ENCODE assay signal across 8 cellular contexts in genomic region chr2:196274387-196274809, GRCh38.
DNase-seq lines count a peak whose midpoint lies in the region; ATAC-seq and TF ChIP-seq lines count a peak whose summit lies in the region.

No MANE protein-coding gene starts in this region.

- peak overlapping the region; percentile 89 to 96 (median 92) for H3K27ac Mint-ChIP-seq in naive thymus-derived CD8-positive, alpha-beta T cell
- no peak overlapping the region for H3K27ac Mint-ChIP-seq in progenitor cell of endocrine pancreas

- peak; percentile 49 for ATAC-seq in GM21390 (IDR thresholded peaks at IDR 0.05; ENCODE audit: unreplicated experiment)
- ATAC-seq in naive thymus-derived CD8-positive, alpha-beta T cell = peak; percentile 82 to 84

- peak; percentile 72 for DNase-seq in DMS79 treated with DMSO at 0.1 percent for 48 hours (lab: John Stamatoyannopoulos, UW)
- DNase-seq in NCI-H1105 treated with DMSO at 0.1 percent for 48 hours (lab: John Stamatoyannopoulos, UW) = peak; percentile 96
- peak; percentile 32 for DNase-seq in amniotic stem cell (lab: John Stamatoyannopoulos, UW)
- peak in 6 of 10 donors; percentile 25 to 52 (median 46) for DNase-seq in naive thymus-derived CD8-positive, alpha-beta T cell
- no peak for DNase-seq in T1000 (lab: John Stamatoyannopoulos, UW)
- DNase-seq in SHP77 treated with DMSO at 0.1 percent for 48 hours (lab: John Stamatoyannopoulos, UW) = no peak
- no peak for DNase-seq in progenitor cell of endocrine pancreas (ENCODE audit: low spot score, unreplicated experiment)

- POLR2A ChIA-PET in naive thymus-derived CD8-positive, alpha-beta T cell (lab: Charles Lee) = interaction anchor here (0.6 to 3.7 kb wide), 10 partner anchors 33 to 161 kb away, joined by 3 to 27 read pairs (median 4); partner anchors contain the start of gene STK17B

- peaks cover 29 to 64% (median 49%) of the 10 kb centered on the region in 4 donors for H3K4me1 Mint-ChIP-seq in naive thymus-derived CD8-positive, alpha-beta T cell
- H3K4me1 Mint-ChIP-seq in progenitor cell of endocrine pancreas (ENCODE audit: low read depth) = peaks cover 24% of the 10 kb centered on the region

- H3K4me3 Mint-ChIP-seq in naive thymus-derived CD8-positive, alpha-beta T cell = peak overlapping the region; percentile 29 to 83 (median 56)
- no peak overlapping the region for H3K4me3 Mint-ChIP-seq in progenitor cell of endocrine pancreas (ENCODE audit: low read depth)

- no peak for TF ChIP-seq CTCF in progenitor cell of endocrine pancreas (IDR thresholded peaks at IDR 0.05; ENCODE audit: unreplicated experiment)

- no peaks in the 10 kb centered on the region for H3K27me3 Mint-ChIP-seq in naive thymus-derived CD8-positive, alpha-beta T cell
- H3K27me3 Mint-ChIP-seq in progenitor cell of endocrine pancreas = no peaks in the 10 kb centered on the region

- no peaks in the 10 kb centered on the region for H3K36me3 Mint-ChIP-seq in naive thymus-derived CD8-positive, alpha-beta T cell
- H3K36me3 Mint-ChIP-seq in progenitor cell of endocrine pancreas (ENCODE audit: insufficient read depth) = peaks cover 10% of the 10 kb centered on the region

- H3K9me3 Mint-ChIP-seq in naive thymus-derived CD8-positive, alpha-beta T cell = no peaks in the 10 kb centered on the region
- H3K9me3 Mint-ChIP-seq in progenitor cell of endocrine pancreas (ENCODE audit: low read depth) = peaks cover 3% of the 10 kb centered on the region

Comparison
In these comparisons a context has a peak if more than half of its experiments do, and no peak if none do; other contexts are left out.
1. DNase-seq: peak in DMS79 treated with DMSO at 0.1 percent for 48 hours (single experiment), NCI-H1105 treated with DMSO at 0.1 percent for 48 hours (single experiment), amniotic stem cell (single experiment) and naive thymus-derived CD8-positive, alpha-beta T cell (6 of 10); none in T1000 (single experiment), SHP77 treated with DMSO at 0.1 percent for 48 hours (single experiment) and progenitor cell of endocrine pancreas (single experiment).